29 cellular contexts compared by ENCODE assay signal in the genomic region with DNA sequence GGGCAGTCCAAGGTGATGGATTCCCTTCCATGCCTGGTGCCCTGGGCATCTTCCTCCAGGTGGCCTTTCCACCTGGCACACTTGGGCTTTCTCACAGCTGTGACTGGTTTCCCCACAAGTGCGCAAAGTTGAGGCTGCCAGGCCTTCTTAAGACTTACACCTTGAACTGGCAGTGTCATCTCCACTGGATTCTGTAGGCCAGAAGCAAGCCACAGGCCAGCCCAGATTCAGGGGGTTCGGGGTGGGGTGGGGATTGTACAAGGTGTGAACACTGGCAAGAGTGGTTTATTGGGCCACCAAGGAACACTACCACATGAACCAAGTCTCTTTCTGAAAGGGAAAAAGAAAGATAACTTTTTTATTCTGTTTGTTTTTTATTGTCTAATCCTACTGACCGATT.
"Had no signal": no experiment of that assay in that cellular context is flagged by ENCODE, and none has a peak within 500 bp of the region (broad histone marks: within the 10 kb centered on the region; RNA-seq: fewer than 3 reads in every experiment).

No MANE protein-coding gene starts in this region.

- H3K36me3 Mint-ChIP-seq: WTC11 had no signal

- DNase-seq: activated CD4-positive, alpha-beta memory T cell treated with anti-CD3 and anti-CD28 coated beads, Interleukin-2, amount 10 ng/mL, durations not matched to agents 7 days and 5 days; activated CD4-positive, alpha-beta T cell treated with anti-CD3 and anti-CD28 coated beads for 1 hour; activated CD4-positive, alpha-beta T cell treated with anti-CD3 and anti-CD28 coated beads, Interleukin-2, amount 10 ng/mL, durations not matched to agents 7 days and 5 days; activated CD8-positive, alpha-beta memory T cell treated with anti-CD3 and anti-CD28 coated beads, Interleukin-2, amount 10 ng/mL, durations not matched to agents 7 days and 5 days; activated effector memory CD4-positive, alpha-beta T cell treated with Interleukin-2 at 50 U/mL for 16 hours; activated naive CD4-positive, alpha-beta T cell treated with Interleukin-2 at 50 U/mL for 16 hours; amygdala; central memory CD4-positive, alpha-beta T cell; foreskin keratinocyte; heart left ventricle; hypothalamus; left lung; lower lobe of right lung; mesenchymal stem cell; ovary; sigmoid colon; small intestine; stimulated activated CD4-positive, alpha-beta T cell treated with anti-CD3 and anti-CD28 coated beads, Interleukin-1b, Interleukin-23, amount 100 ng/mL, for 48 hours; stimulated activated CD4-positive, alpha-beta T cell treated with anti-CD3 and anti-CD28 coated beads, Interleukin-4, amount 100 ng/mL, for 4 hours; stimulated activated CD8-positive, alpha-beta memory T cell treated with anti-CD3 and anti-CD28 coated beads, Interleukin-4, amount 100 ng/mL, for 48 hours; stimulated activated naive B cell treated with anti-CD40 and anti-IgM and Interleukin-4, amounts not matched to agents 10 μg/mL and 1 μg/mL and 100 μg/mL, for 72 hours; SW 1271; T-helper 2 cell; tibial artery had no signal

- H3K9me3 ChIP-seq: esophagus muscularis mucosa, heart left ventricle, left lung, lower lobe of right lung, ovary, prostate gland, sigmoid colon, suprapubic skin, tibial artery had no signal

- H3K4me1 ChIP-seq: foreskin keratinocyte, prostate gland had no signal

- H3K27me3 Mint-ChIP-seq: activated CD4-positive, alpha-beta memory T cell treated with anti-CD3 and anti-CD28 coated beads, Interleukin-2, amount 10 ng/mL, durations not matched to agents 7 days and 5 days; activated CD4-positive, alpha-beta T cell treated with anti-CD3 and anti-CD28 coated beads, Interleukin-2, amount 10 ng/mL, durations not matched to agents 7 days and 5 days; activated CD8-positive, alpha-beta memory T cell treated with anti-CD3 and anti-CD28 coated beads, Interleukin-2, amount 10 ng/mL, durations not matched to agents 7 days and 5 days; stimulated activated naive B cell treated with anti-CD40 and anti-IgM and Interleukin-4, amounts not matched to agents 10 μg/mL and 1 μg/mL and 100 μg/mL, for 72 hours had no signal

- ATAC-seq: activated CD8-positive, alpha-beta memory T cell treated with anti-CD3 and anti-CD28 coated beads, Interleukin-2, amount 10 ng/mL, durations not matched to agents 7 days and 5 days; foreskin keratinocyte; heart left ventricle; left lung; lower lobe of right lung; stimulated activated naive B cell treated with anti-CD40 and anti-IgM and Interleukin-4, amounts not matched to agents 10 μg/mL and 1 μg/mL and 100 μg/mL, for 72 hours; WTC11 had no signal

- H3K36me3 ChIP-seq: esophagus muscularis mucosa, heart left ventricle, left lung, lower lobe of right lung, ovary, prostate gland, sigmoid colon, suprapubic skin, tibial artery had no signal

- H3K27ac Mint-ChIP-seq: activated CD4-positive, alpha-beta memory T cell treated with anti-CD3 and anti-CD28 coated beads, Interleukin-2, amount 10 ng/mL, durations not matched to agents 7 days and 5 days; activated CD4-positive, alpha-beta T cell treated with anti-CD3 and anti-CD28 coated beads, Interleukin-2, amount 10 ng/mL, durations not matched to agents 7 days and 5 days; activated CD8-positive, alpha-beta memory T cell treated with anti-CD3 and anti-CD28 coated beads, Interleukin-2, amount 10 ng/mL, durations not matched to agents 7 days and 5 days; nephron; stimulated activated naive B cell treated with anti-CD40 and anti-IgM and Interleukin-4, amounts not matched to agents 10 μg/mL and 1 μg/mL and 100 μg/mL, for 72 hours had no signal

- H3K27me3 ChIP-seq: esophagus muscularis mucosa, foreskin keratinocyte, heart left ventricle, left lung, ovary, sigmoid colon, suprapubic skin, tibial artery had no signal

- H3K27ac ChIP-seq: esophagus muscularis mucosa, foreskin keratinocyte, heart left ventricle, left lung, lower lobe of right lung, ovary, prostate gland, sigmoid colon, suprapubic skin, tibial artery had no signal

- H3K4me3 ChIP-seq: esophagus muscularis mucosa, heart left ventricle, left lung, lower lobe of right lung, ovary, prostate gland, sigmoid colon, suprapubic skin, tibial artery had no signal

- H3K4me3 Mint-ChIP-seq: activated CD4-positive, alpha-beta memory T cell treated with anti-CD3 and anti-CD28 coated beads, Interleukin-2, amount 10 ng/mL, durations not matched to agents 7 days and 5 days; activated CD4-positive, alpha-beta T cell treated with anti-CD3 and anti-CD28 coated beads, Interleukin-2, amount 10 ng/mL, durations not matched to agents 7 days and 5 days; activated CD8-positive, alpha-beta memory T cell treated with anti-CD3 and anti-CD28 coated beads, Interleukin-2, amount 10 ng/mL, durations not matched to agents 7 days and 5 days; nephron; stimulated activated naive B cell treated with anti-CD40 and anti-IgM and Interleukin-4, amounts not matched to agents 10 μg/mL and 1 μg/mL and 100 μg/mL, for 72 hours; WTC11 had no signal

- FAIRE-seq: small intestine had no signal

- H3K9me3 Mint-ChIP-seq: activated CD4-positive, alpha-beta memory T cell treated with anti-CD3 and anti-CD28 coated beads, Interleukin-2, amount 10 ng/mL, durations not matched to agents 7 days and 5 days; activated CD4-positive, alpha-beta T cell treated with anti-CD3 and anti-CD28 coated beads, Interleukin-2, amount 10 ng/mL, durations not matched to agents 7 days and 5 days; stimulated activated naive B cell treated with anti-CD40 and anti-IgM and Interleukin-4, amounts not matched to agents 10 μg/mL and 1 μg/mL and 100 μg/mL, for 72 hours; WTC11 had no signal
